9 cellular contexts compared by ENCODE assay signal in genomic region chr10:68871105-68871711, GRCh38. TPM values are rescaled to one million over a fixed set of nuclear protein-coding genes. Genes with fewer than 3 reads are reported as not detected.
A peak's percentile ranks its signal among the peaks of the same experiment; 100 is the strongest.
DNase-seq lines count a peak whose midpoint lies in the region; ATAC-seq and TF ChIP-seq lines count a peak whose summit lies in the region.
"Had no signal": no experiment of that assay in that cellular context is flagged by ENCODE, and none has a peak within 500 bp of the region (broad histone marks: within the 10 kb centered on the region; RNA-seq: fewer than 3 reads in every experiment).

No MANE protein-coding gene starts in this region.

- H3K4me1 ChIP-seq in breast epithelium, result no peaks in the 10 kb centered on the region

- peaks cover 13% of the 10 kb centered on the region for H3K9me3 Mint-ChIP-seq in mesothelial cell of epicardium

- H3K4me3 ChIP-seq in AG04450 (ENCODE audit: low read depth, low read length), result no peak overlapping the region
- H3K4me3 ChIP-seq in breast epithelium, result no peak overlapping the region
- H3K4me3 ChIP-seq in coronary artery, result no peak overlapping the region

- no peak for ATAC-seq in GM21526 (IDR thresholded peaks at IDR 0.05; ENCODE audit: low FRiP score, unreplicated experiment)
- ATAC-seq in HG03039 (IDR thresholded peaks at IDR 0.05; ENCODE audit: unreplicated experiment), result no peak
- no peak for ATAC-seq in GM18858 (IDR thresholded peaks at IDR 0.05; ENCODE audit: unreplicated experiment)

- POLR2A ChIA-PET in AG04450 (lab: Yijun Ruan, JAX), result interaction anchor here (0.7 kb wide), 1 partner anchor 343 kb away, joined by 3 read pairs; no protein-coding TSS in a partner anchor

- H3K36me3 Mint-ChIP-seq in mesothelial cell of epicardium, result peaks cover 8% of the 10 kb centered on the region

- CTCF ChIA-PET in AG04450 (lab: Charles Lee), result no interaction called here

- H3K27me3 ChIP-seq in AG04450 (ENCODE audit: control insufficient read depth, insufficient read depth, low read length) (peaks cover 8% of the 10 kb centered on the region), breast epithelium (no peaks in the 10 kb centered on the region)

- H3K4me3 Mint-ChIP-seq in mesothelial cell of epicardium, result no peak overlapping the region

- H3K9me3 ChIP-seq in AG04450 (ENCODE audit: control insufficient read depth, insufficient read depth, low read length) (peaks cover 6% of the 10 kb centered on the region), breast epithelium (peaks cover 0 to 5% of the 10 kb centered on the region in 2 donors)

- H3K27me3 Mint-ChIP-seq in mesothelial cell of epicardium (ENCODE audit: low read depth), result no peaks in the 10 kb centered on the region

- no peak overlapping the region for H3K27ac ChIP-seq in AG04450 (ENCODE audit: low read depth, low read length)
- peak overlapping the region; percentile 4 to 17 for H3K27ac ChIP-seq in breast epithelium
- peak overlapping the region in 1 of 2 donors; percentile 37 for H3K27ac ChIP-seq in coronary artery

- no peak for TF ChIP-seq CTCF in AG04450 (IDR thresholded peaks at IDR 0.05; ENCODE audit: low read depth, low read length)
- no peak for TF ChIP-seq CTCF in breast epithelium (IDR thresholded peaks at IDR 0.05)
- TF ChIP-seq CTCF in mesothelial cell of epicardium (IDR thresholded peaks at IDR 0.05; ENCODE audit: unreplicated experiment), result no peak
- TF ChIP-seq CTCF in coronary artery (IDR thresholded peaks at IDR 0.05), result no peak

- intact Hi-C loops in breast epithelium (cut with DNase I; ENCODE audit: low total_unique reads), result no loop called here

- peak; percentile 7 for DNase-seq in AG04450 (ENCODE audit: low read depth, low spot score)
- DNase-seq in NCI-H1092 (lab: John Stamatoyannopoulos, UW), result peak; percentile 12
- DNase-seq in breast epithelium (ENCODE audit: low spot score in 2 of 2), result no peak
- DNase-seq in mesothelial cell of epicardium (ENCODE audit: low spot score in 2 of 2, unreplicated experiment in 2 of 2), result no peak
- no peak for DNase-seq in coronary artery (ENCODE audit: low spot score)
- DNase-seq: activated CD8-positive, alpha-beta memory T cell treated with anti-CD3 and anti-CD28 coated beads, Interleukin-2, amount 50 U/mL, for 4 hours had no signal

- peaks cover 19% of the 10 kb centered on the region for H3K4me1 Mint-ChIP-seq in mesothelial cell of epicardium

- TF ChIP-seq POLR2A in breast epithelium (IDR thresholded peaks at IDR 0.05), result no peak

- H3K36me3 ChIP-seq in breast epithelium, result no peaks in the 10 kb centered on the region

- peak overlapping the region; percentile 90 for H3K27ac Mint-ChIP-seq in mesothelial cell of epicardium

RNA-seq across cellular contexts. Expression of gene DDX50, which starts 29.9 kb away (rescaled TPM):
- 40.9 and 60.8 TPM in 2 replicates for polyA plus RNA-seq in AG04450 (2011; rRNA removed)
- 23.9 and 38.5 TPM in 2 replicates for polyA minus RNA-seq in AG04450 (2011; rRNA and poly(A)+ RNA removed)
- 10 to 100 TPM; 40.3 to 50.2 (median 43.9) TPM for total RNA-seq in breast epithelium
- 48.9 to 51.1 TPM (median 48.9 TPM) in 3 replicates for total RNA-seq in mesothelial cell of epicardium

RNA-seq across cellular contexts. Expression of gene STOX1, which starts 43.9 kb away (rescaled TPM):
- polyA plus RNA-seq in AG04450 (2011; rRNA removed), result 0.07 and 0.12 TPM in 2 replicates
- 0.17 and 0.18 TPM in 2 replicates for polyA minus RNA-seq in AG04450 (2011; rRNA and poly(A)+ RNA removed)
- total RNA-seq in breast epithelium (10 to 100 TPM in 1 of 3 donors, 1 to 10 TPM in 2; 8.8 to 17.3 (median 9.8) TPM), mesothelial cell of epicardium (2.5 to 3.0 TPM (median 2.6 TPM) in 3 replicates)

Comparison
In these comparisons a context has a peak if more than half of its experiments do, and no peak if none do; other contexts are left out.
1. DNase-seq: peak in AG04450 (single experiment) and NCI-H1092 (single experiment); none in breast epithelium (0 of 2), mesothelial cell of epicardium (0 of 2) and coronary artery (single experiment).